In genomic region chr7:93148727-93149126, GRCh38 we compare ENCODE assay signal across 1 cellular context.
TF ChIP-seq lines count a peak whose summit lies in the region.

No MANE protein-coding gene starts in this region.

TF ChIP-seq in HepG2, 621 proteins besides CTCF, POLR2A, EP300 and RAD21:
- TF ChIP-seq ZNF503 (CRISPR knock-in tag; IDR thresholded peaks at IDR 0.05): no peak
- no peak for TF ChIP-seq MBD4 (IDR thresholded peaks at IDR 0.05; ENCODE audit: borderline replicate concordance, low read length)
- TF ChIP-seq ZBTB14 (CRISPR knock-in tag; IDR thresholded peaks at IDR 0.05): no peak
- no peak for TF ChIP-seq ZFP37 (CRISPR knock-in tag; IDR thresholded peaks at IDR 0.05; ENCODE audit: borderline replicate concordance)
- no peak for TF ChIP-seq ZSCAN9 (CRISPR knock-in tag; IDR thresholded peaks at IDR 0.05; ENCODE audit: borderline replicate concordance)
- TF ChIP-seq SNAI1 (CRISPR knock-in tag; IDR thresholded peaks at IDR 0.05; ENCODE audit: borderline replicate concordance): no peak
- TF ChIP-seq ZIK1 (CRISPR knock-in tag; IDR thresholded peaks at IDR 0.05; ENCODE audit: borderline replicate concordance, low read depth): no peak
- TF ChIP-seq SP4 (CRISPR knock-in tag; IDR thresholded peaks at IDR 0.05): no peak
- TF ChIP-seq ZNF572 (CRISPR knock-in tag; IDR thresholded peaks at IDR 0.05): no peak
- TF ChIP-seq ZNF275 (CRISPR knock-in tag; IDR thresholded peaks at IDR 0.05; ENCODE audit: borderline replicate concordance): no peak
